Comparison of ENCODE assay signal across 27 cellular contexts in genomic region chr3:21405671-21406667, GRCh38.
DNase-seq lines count a peak whose midpoint lies in the region; ATAC-seq and TF ChIP-seq lines count a peak whose summit lies in the region.
"Had no signal": no experiment of that assay in that cellular context is flagged by ENCODE, and none has a peak within 500 bp of the region (broad histone marks: within the 10 kb centered on the region; RNA-seq: fewer than 3 reads in every experiment).

No MANE protein-coding gene starts in this region.

- no peaks in the 10 kb centered on the region for H3K23me2 ChIP-seq in H9 (ENCODE audit: insufficient read length, low read depth, low read length, poor library complexity, severe bottlenecking)

- WGBS in H9 (ENCODE audit: extremely low coverage, insufficient read length, low lambda C conversion rate), result no CpG with 5 or more reads among the region's 47 CpGs
- 60 to 73% methylated on average over 23 to 47 of the region's 47 CpGs for WGBS in testis, 2 donors

- no peaks in the 10 kb centered on the region for H3K79me2 ChIP-seq in H9 (ENCODE audit: insufficient read depth, low read length)
- no peaks in the 10 kb centered on the region for H3K79me2 ChIP-seq in osteoblast (ENCODE audit: insufficient read depth, low read length)

- H3K4me3 Mint-ChIP-seq in H9, result no peak overlapping the region
- H3K4me3 Mint-ChIP-seq in WTC11, result no peak overlapping the region
- H3K4me3 Mint-ChIP-seq: CD4-positive, alpha-beta memory T cell had no signal

- H3K27me3 Mint-ChIP-seq in H9 (ENCODE audit: low read depth) (no peaks in the 10 kb centered on the region), WTC11 (ENCODE audit: low read depth) (no peaks in the 10 kb centered on the region)
- H3K27me3 Mint-ChIP-seq: CD4-positive, alpha-beta memory T cell had no signal

- H4K91ac ChIP-seq in H9 (ENCODE audit: insufficient read length, low read depth, low read length), result no peak overlapping the region

- no peak overlapping the region for H3K18ac ChIP-seq in H9 (ENCODE audit: insufficient read length, low read depth, low read length)

- H3K36me3 Mint-ChIP-seq in H9 (ENCODE audit: insufficient read depth in 1 of 3, low read depth in 3 of 3) (peaks cover 0 to 5% (median 0%) of the 10 kb centered on the region in 3 experiments; a peak in 2 of 7 replicates), WTC11 (no peaks in the 10 kb centered on the region)
- H3K36me3 Mint-ChIP-seq: CD4-positive, alpha-beta memory T cell had no signal

- peak; percentile 51 for ATAC-seq in WTC11
- ATAC-seq: A549, GM12878 had no signal

- H3K36me3 ChIP-seq in osteoblast (ENCODE audit: insufficient read depth, low read length), result no peaks in the 10 kb centered on the region
- no peaks in the 10 kb centered on the region for H3K36me3 ChIP-seq in testis (ENCODE audit: low read depth, missing control alignments)

- no peak overlapping the region for H2BK120ac ChIP-seq in H9 (ENCODE audit: low read depth, low read length, poor library complexity, severe bottlenecking)

- H3T11ph ChIP-seq in H9 (ENCODE audit: low read length), result no peak overlapping the region

- CTCF ChIA-PET in WTC11 (lab: Charles Lee), result interaction anchor here (0.7 kb wide), 1 partner anchor 1390 kb away, joined by 3 read pairs; no protein-coding TSS in a partner anchor

- no peak overlapping the region for H4K5ac ChIP-seq in H9 (ENCODE audit: insufficient read length, low read depth, low read length)

- intact Hi-C loops in testis (cut with DNase I; ENCODE audit: low total_unique reads), result no loop called here

- no peak overlapping the region for H3K23ac ChIP-seq in H9 (ENCODE audit: insufficient read length, low read depth, low read length)

- no peaks in the 10 kb centered on the region for H3K4me1 Mint-ChIP-seq in H9
- no peaks in the 10 kb centered on the region for H3K4me1 Mint-ChIP-seq in WTC11
- H3K4me1 Mint-ChIP-seq: CD4-positive, alpha-beta memory T cell had no signal

- H3K27ac ChIP-seq in H9 (ENCODE audit: insufficient read length, low read depth, low read length) (no peak overlapping the region), osteoblast (ENCODE audit: low read depth, low read length) (no peak overlapping the region), testis (no peak overlapping the region), coronary artery (no peak overlapping the region)
- H3K27ac ChIP-seq: A549, PC-9, SK-N-MC had no signal

- DNase-seq in H9 (peak; percentile 23), WTC11 (ENCODE audit: low spot score) (no peak), osteoblast (ENCODE audit: insufficient read length, low spot score, missing footprints) (peak; percentile 35), testis (peak; percentile 15), NCI-H446 (lab: John Stamatoyannopoulos, UW) (no peak), globus pallidus (ENCODE audit: low spot score) (no peak), coronary artery (ENCODE audit: low spot score) (no peak)
- DNase-seq: C1 segment of cervical spinal cord; Caco-2; CD4-positive, alpha-beta memory T cell; DMS 273 treated with DMSO at 0.1 percent for 48 hours; DMS79; EL; GDM1; Karpas-422; NCI-H1092; NCI-H1417 treated with DMSO at 0.1 percent for 48 hours; NCI-H1694 treated with DMSO at 0.1 percent for 48 hours; NCI-H2081 treated with DMSO at 0.1 percent for 48 hours; NCI-H2171; NCI-H446 treated with DMSO at 0.1 percent for 48 hours; NCI-H526; PC-9; SHP77 treated with DMSO at 0.1 percent for 48 hours had no signal

- H3K9ac ChIP-seq in H9 (ENCODE audit: extremely low read depth, insufficient read length, low read length), result no peak overlapping the region

- no peak overlapping the region for H2AK5ac ChIP-seq in H9 (ENCODE audit: insufficient read length, low read length)

- no peaks in the 10 kb centered on the region for H3K27me3 ChIP-seq in H9 (ENCODE audit: insufficient read depth, low read length)
- H3K27me3 ChIP-seq in osteoblast (ENCODE audit: insufficient read depth, low read length), result no peaks in the 10 kb centered on the region
- no peaks in the 10 kb centered on the region for H3K27me3 ChIP-seq in testis

- TF ChIP-seq CTCF in H9 (conservative IDR thresholded peaks at IDR 0.05), result no peak
- TF ChIP-seq CTCF in WTC11 (IDR thresholded peaks at IDR 0.05), result no peak
- TF ChIP-seq CTCF in osteoblast (IDR thresholded peaks at IDR 0.05; ENCODE audit: extremely low read depth, low read depth, low read length), result no peak
- no peak for TF ChIP-seq CTCF in testis (IDR thresholded peaks at IDR 0.05)
- TF ChIP-seq CTCF in coronary artery (IDR thresholded peaks at IDR 0.05), result no peak

- H3K4me3 ChIP-seq in osteoblast (ENCODE audit: insufficient read depth, low read length), result no peak overlapping the region
- peak overlapping the region; percentile 19 to 46 for H3K4me3 ChIP-seq in testis
- H3K4me3 ChIP-seq in coronary artery, result no peak overlapping the region
- H3K4me3 ChIP-seq: A549, GM12878, PC-9, SK-N-MC had no signal

- H3K14ac ChIP-seq in H9 (ENCODE audit: insufficient read depth, low read length), result no peak overlapping the region

- no peaks in the 10 kb centered on the region for H3K79me1 ChIP-seq in H9 (ENCODE audit: insufficient read depth, low read depth, low read length, poor library complexity, severe bottlenecking)

- H2BK20ac ChIP-seq in H9 (ENCODE audit: low read depth, low read length, poor library complexity, severe bottlenecking), result no peak overlapping the region

- H4K8ac ChIP-seq in H9 (replicated peaks; ENCODE audit: insufficient read length, low read depth, low read length), result no peak overlapping the region

- no peak for TF ChIP-seq POLR2A in testis (IDR thresholded peaks at IDR 0.05)

- H2BK12ac ChIP-seq in H9 (ENCODE audit: insufficient read length, low read depth, low read length), result no peak overlapping the region

- H3K9me3 ChIP-seq in H9 (ENCODE audit: control insufficient read depth, low read depth, low read length), result no peaks in the 10 kb centered on the region
- no peaks in the 10 kb centered on the region for H3K9me3 ChIP-seq in osteoblast (ENCODE audit: low read depth, low read length)
- H3K9me3 ChIP-seq in testis, result no peaks in the 10 kb centered on the region
- H3K9me3 ChIP-seq: A549, Caco-2 had no signal

- H2AFZ ChIP-seq in H9 (ENCODE audit: low read length) (no peak overlapping the region), osteoblast (ENCODE audit: low read length) (no peak overlapping the region)
- H2AFZ ChIP-seq: PC-9 had no signal

- POLR2A ChIA-PET in WTC11 (lab: Charles Lee), result interaction anchor here (0.7 kb wide), 1 partner anchor 1178 kb away, joined by 3 read pairs; no protein-coding TSS in a partner anchor

- no peak overlapping the region for H2BK15ac ChIP-seq in H9 (ENCODE audit: low read depth, low read length)

- H3K56ac ChIP-seq in H9 (ENCODE audit: insufficient read length, low read depth, low read length), result no peak overlapping the region

- H3K4me2 ChIP-seq in H9 (ENCODE audit: insufficient read depth, insufficient read length, low read length), result no peak overlapping the region
- no peak overlapping the region for H3K4me2 ChIP-seq in osteoblast (ENCODE audit: insufficient read depth, low read length)
- H3K4me2 ChIP-seq: A549, PC-9 had no signal

- H3K27ac Mint-ChIP-seq in H9 (no peak overlapping the region), WTC11 (no peak overlapping the region)
- H3K27ac Mint-ChIP-seq: CD4-positive, alpha-beta memory T cell had no signal

- H3K4me1 ChIP-seq in H9 (ENCODE audit: insufficient read depth, low read length) (no peaks in the 10 kb centered on the region), osteoblast (ENCODE audit: insufficient read depth, low read length) (no peaks in the 10 kb centered on the region), testis (no peaks in the 10 kb centered on the region)
- H3K4me1 ChIP-seq: A549, Caco-2 had no signal

- no peak overlapping the region for H3K4ac ChIP-seq in H9 (ENCODE audit: low read depth, low read length)

- H3K9me3 Mint-ChIP-seq in H9 (no peaks in the 10 kb centered on the region; a peak in 2 of 5 replicates), WTC11 (no peaks in the 10 kb centered on the region)

- H4K20me1 ChIP-seq in H9 (ENCODE audit: control insufficient read depth, insufficient read depth, insufficient read length), result no peaks in the 10 kb centered on the region
- no peaks in the 10 kb centered on the region for H4K20me1 ChIP-seq in osteoblast (ENCODE audit: insufficient read depth, low read length)

- H2BK5ac ChIP-seq in H9 (ENCODE audit: insufficient read length, low read length), result no peak overlapping the region

TF ChIP-seq in WTC11, 78 proteins besides CTCF, POLR2A, EP300 and RAD21 (continues in another document):
- TF ChIP-seq FOXK1 (CRISPR knock-in tag; IDR thresholded peaks at IDR 0.05) (no peak), E2F4 (CRISPR knock-in tag; IDR thresholded peaks at IDR 0.05; ENCODE audit: borderline replicate concordance, low read depth) (no peak)

Comparison
In these comparisons a context has a peak if more than half of its experiments do, and no peak if none do; other contexts are left out.
1. DNase-seq: peak in H9 (single experiment), osteoblast (single experiment) and testis (single experiment); none in WTC11 (single experiment), NCI-H446 (0 of 2), globus pallidus (single experiment) and coronary artery (single experiment).
2. H3K4me3 ChIP-seq: peak in testis (2 of 2); none in osteoblast (single experiment) and coronary artery (single experiment).